In genomic region chr2:96537066-96537733, GRCh38 we compare ENCODE assay signal across 1 cellular context.
TF ChIP-seq lines count a peak whose summit lies in the region.

No MANE protein-coding gene starts in this region.

TF ChIP-seq in GM12878, 131 proteins besides CTCF, POLR2A, EP300 and RAD21 (continued from another document):
- TF ChIP-seq SPI1 (IDR thresholded peaks at IDR 0.05; ENCODE audit: borderline replicate concordance, insufficient read depth, low read depth, low read length), result peak; percentile 66; the same call in 1 of the 2 replicates
- 0 out of 2 replicates have a peak, but pooled peaks have one; percentile 1 for TF ChIP-seq SMARCA5 (IDR thresholded peaks at IDR 0.05)
- TF ChIP-seq RELB (IDR thresholded peaks at IDR 0.05; ENCODE audit: low read depth), result peak; percentile 78
- peak; percentile 70; the same call in 1 of the 2 replicates for TF ChIP-seq MTA2 (IDR thresholded peaks at IDR 0.05; ENCODE audit: low read depth)
- TF ChIP-seq ATF2 (IDR thresholded peaks at IDR 0.05; ENCODE audit: low read length), result peak; percentile 63; the same call in 1 of the 2 replicates
- peak; percentile 86 for TF ChIP-seq EED (IDR thresholded peaks at IDR 0.05; ENCODE audit: low read depth)
- TF ChIP-seq MYC (IDR thresholded peaks at IDR 0.05; ENCODE audit: insufficient read depth, insufficient read length, insufficient replicate concordance, low read length, severe bottlenecking), result no peak
- TF ChIP-seq BCL11A (IDR thresholded peaks at IDR 0.05; ENCODE audit: low read depth, low read length), result peak; percentile 54; the same call in 1 of the 2 replicates
- TF ChIP-seq CHD2 (IDR thresholded peaks at IDR 0.05; ENCODE audit: borderline replicate concordance, low read depth, low read length), result peak; percentile 61; the same call in 1 of the 2 replicates
- peak; percentile 89 for TF ChIP-seq IKZF1 (conservative IDR thresholded peaks at IDR 0.05)
TF ChIP-seq in GM12878: peak in this region for 46.
